Comparison of ENCODE assay signal across 24 cellular contexts in genomic region chr10:61029411-61029810, GRCh38.
"Had no signal": no experiment of that assay in that cellular context is flagged by ENCODE, and none has a peak within 500 bp of the region (broad histone marks: within the 10 kb centered on the region; RNA-seq: fewer than 3 reads in every experiment).

No MANE protein-coding gene starts in this region.

- H3K4me3 ChIP-seq: gastroesophageal sphincter, heart left ventricle, lung, right atrium auricular region, tibial artery, uterus had no signal

- H3K4me1 ChIP-seq: gastroesophageal sphincter, heart left ventricle, right atrium auricular region, tibial artery, uterus had no signal

- H3K27me3 ChIP-seq: gastroesophageal sphincter, heart left ventricle, right atrium auricular region, tibial artery, uterus had no signal

- H3K36me3 ChIP-seq: gastroesophageal sphincter, heart left ventricle, right atrium auricular region, tibial artery, uterus had no signal

- H3K27ac ChIP-seq: gastroesophageal sphincter, heart left ventricle, right atrium auricular region, tibial artery, uterus had no signal

- H3K9me3 ChIP-seq: gastroesophageal sphincter, heart left ventricle, right atrium auricular region, tibial artery, uterus had no signal

- ATAC-seq: activated CD4-positive, CD25-positive, alpha-beta regulatory T cell treated with anti-CD3 and anti-CD28 coated beads, Interleukin-2, amount 50 U/mL, for 24 hours; activated T-cell treated with anti-CD3 and anti-CD28 coated beads, Interleukin-2, amount 50 U/mL, for 4 hours; effector memory CD8-positive, alpha-beta T cell; gastroesophageal sphincter; heart left ventricle; left cardiac atrium; stimulated activated naive CD8-positive, alpha-beta T cell treated with anti-CD3 and anti-CD28 coated beads, Interleukin-15, Interleukin-2, amounts not matched to agents 100 U/mL and 50 U/mL, for 24 hours; T-helper 17 cell had no signal

- DNase-seq: activated CD4-positive, alpha-beta T cell treated with anti-CD3 and anti-CD28 coated beads, Interleukin-2, amount 10 ng/mL, durations not matched to agents 7 days and 5 days; activated CD8-positive, alpha-beta memory T cell treated with anti-CD3 and anti-CD28 coated beads, Interleukin-2, amount 50 U/mL, for 4 hours; activated effector memory CD4-positive, alpha-beta T cell treated with Interleukin-2 at 50 U/mL for 16 hours; activated naive CD4-positive, alpha-beta T cell treated with anti-CD3 and anti-CD28 coated beads, Interleukin-2, amount 50 U/mL, for 16 hours; activated T-cell treated with anti-CD3 and anti-CD28 coated beads, Interleukin-2, amount 50 U/mL, for 4 hours; aorta; effector memory CD8-positive, alpha-beta T cell; erythroblast; heart left ventricle; immature natural killer cell; left cardiac atrium; midbrain; nephron progenitor cell; occipital lobe; stimulated activated CD4-positive, alpha-beta T cell treated with anti-CD3 and anti-CD28 coated beads, Interleukin-2, amount 100 ng/mL, for 24 hours; stimulated activated naive CD8-positive, alpha-beta T cell treated with anti-CD3 and anti-CD28 coated beads, Interleukin-15, Interleukin-2, amounts not matched to agents 100 U/mL and 50 U/mL, for 24 hours; substantia nigra; T-helper 17 cell; tibial artery; uterus had no signal
